20 cellular contexts compared by ENCODE assay signal in genomic region chr12:117680311-117680710, GRCh38.
DNase-seq lines count a peak whose midpoint lies in the region; ATAC-seq and TF ChIP-seq lines count a peak whose summit lies in the region.
"Had no signal": no experiment of that assay in that cellular context is flagged by ENCODE, and none has a peak within 500 bp of the region (broad histone marks: within the 10 kb centered on the region; RNA-seq: fewer than 3 reads in every experiment).

No MANE protein-coding gene starts in this region.

- no peak for TF ChIP-seq CTCF in AG10803 (conservative IDR thresholded peaks at IDR 0.05; ENCODE audit: low read length)

- H3K27me3 ChIP-seq in aorta (ENCODE audit: control insufficient read depth in 1 of 2, insufficient read depth in 2 of 2, low read length in 1 of 2) = peaks cover 0 to 2% of the 10 kb centered on the region in 2 donors
- H3K27me3 ChIP-seq: neural progenitor cell had no signal

- 53 to 57% methylated on average over 3 of the region's 3 CpGs for WGBS in aorta, 2 donors

- H3K4me3 ChIP-seq in AG10803 (ENCODE audit: low read length) (no peak overlapping the region), aorta (ENCODE audit: low read length in 2 of 2) (no peak overlapping the region)
- H3K4me3 ChIP-seq: neural progenitor cell had no signal

- intact Hi-C loops in aorta (cut with DNase I) = no loop called here

- H3K9me3 ChIP-seq in aorta (ENCODE audit: control insufficient read depth, low read length) = peaks cover 10% of the 10 kb centered on the region

- H3K36me3 ChIP-seq in aorta (ENCODE audit: control insufficient read depth in 1 of 2, insufficient read depth in 2 of 2, low read length in 1 of 2) = no peaks in the 10 kb centered on the region
- H3K36me3 ChIP-seq: neural progenitor cell had no signal

- H3K4me1 ChIP-seq in aorta (ENCODE audit: control insufficient read depth in 1 of 2, insufficient read depth in 2 of 2, low read length in 2 of 2) = no peaks in the 10 kb centered on the region

- DNase-seq in AG10803 (ENCODE audit: low read depth) = peak; percentile 71
- DNase-seq in NCI-H69 (lab: John Stamatoyannopoulos, UW) = peak; percentile 6
- DNase-seq in dermis blood vessel endothelial cell = peak; percentile 74
- DNase-seq in myocyte (ENCODE audit: low read depth) = peak; percentile 3
- DNase-seq in aorta = no peak
- DNase-seq in activated T-cell treated with anti-CD3 and anti-CD28 coated beads, Interleukin-2, amount 50 U/mL, for 48 hours = no peak
- DNase-seq: activated CD8-positive, alpha-beta T cell treated with anti-CD3 and anti-CD28 coated beads for 36 hours; activated T-cell treated with anti-CD3 and anti-CD28 coated beads, Interleukin-2, amount 50 U/mL, for 1 hour; left cardiac atrium; midbrain; NCI-H1092; NCI-H2029 treated with DMSO at 0.1 percent for 48 hours; SHP77; stimulated activated CD4-positive, alpha-beta T cell treated with anti-CD3 and anti-CD28 coated beads, Interleukin-15, amount 100 ng/mL, for 24 hours; T-helper 17 cell had no signal

- ATAC-seq in aorta (ENCODE audit: low FRiP score) (no peak), GM19351 (IDR thresholded peaks at IDR 0.05; ENCODE audit: unreplicated experiment) (no peak), HG03025 (IDR thresholded peaks at IDR 0.05; ENCODE audit: low FRiP score, unreplicated experiment) (no peak)
- ATAC-seq: activated CD8-positive, alpha-beta T cell treated with anti-CD3 and anti-CD28 coated beads for 36 hours; left cardiac atrium; T-helper 17 cell; WTC11 had no signal

- H3K27ac ChIP-seq in aorta (ENCODE audit: low read depth in 1 of 2, low read length in 2 of 2) = no peak overlapping the region
- H3K27ac ChIP-seq: KMS-11, neural progenitor cell had no signal

Comparison
In these comparisons a context has a peak if more than half of its experiments do, and no peak if none do; other contexts are left out.
1. DNase-seq: peak in AG10803 (single experiment), NCI-H69 (single experiment), dermis blood vessel endothelial cell (single experiment) and myocyte (single experiment); none in aorta (0 of 2) and activated T-cell treated with anti-CD3 and anti-CD28 coated beads, Interleukin-2, amount 50 U/mL, for 48 hours (0 of 2).